In the genomic region with DNA sequence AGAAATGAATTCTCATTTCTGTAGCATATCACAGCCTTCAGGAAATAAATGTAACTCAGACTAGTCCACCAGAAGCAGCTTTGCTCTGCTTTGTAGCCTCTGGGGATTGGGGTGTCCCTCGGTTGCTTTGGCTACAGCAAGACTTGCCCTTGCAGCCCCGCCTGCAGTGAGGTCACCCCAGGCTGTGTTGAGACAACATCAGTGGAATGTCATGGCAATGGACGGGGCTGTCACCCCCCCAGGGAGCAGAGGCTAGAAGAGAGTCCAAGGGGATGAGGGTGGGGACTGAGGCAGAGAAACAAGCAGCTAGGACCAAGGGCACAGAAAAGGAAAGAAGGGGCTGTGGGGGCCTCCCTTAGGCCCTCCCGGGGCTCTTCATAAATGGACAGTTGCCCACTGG, we compare ENCODE assay signal across 13 cellular contexts. TPM values are rescaled to one million over a fixed set of nuclear protein-coding genes. Genes with fewer than 3 reads are reported as not detected.
DNase-seq lines count a peak whose midpoint lies in the region; ATAC-seq and TF ChIP-seq lines count a peak whose summit lies in the region.
"Had no signal": no experiment of that assay in that cellular context is flagged by ENCODE, and none has a peak within 500 bp of the region (broad histone marks: within the 10 kb centered on the region; RNA-seq: fewer than 3 reads in every experiment).

No MANE protein-coding gene starts in this region.

- peak overlapping the region; percentile 18 for H3K4me3 ChIP-seq in AG10803 (ENCODE audit: low read length)

- TF ChIP-seq CTCF in AG10803 (conservative IDR thresholded peaks at IDR 0.05; ENCODE audit: low read length): no peak
- TF ChIP-seq CTCF in WTC11 (IDR thresholded peaks at IDR 0.05): no peak
- no peak for TF ChIP-seq CTCF in omental fat pad (IDR thresholded peaks at IDR 0.05)

- no peak overlapping the region for H3K27ac Mint-ChIP-seq in WTC11

- no peak overlapping the region for H3K4me3 Mint-ChIP-seq in WTC11

- CTCF ChIA-PET in WTC11 (lab: Charles Lee): no interaction called here

- no peaks in the 10 kb centered on the region for H3K36me3 Mint-ChIP-seq in WTC11

- POLR2A ChIA-PET in WTC11 (lab: Charles Lee): no interaction called here

- peak; percentile 85 for DNase-seq in AG10803 (ENCODE audit: low read depth)
- no peak for DNase-seq in WTC11 (ENCODE audit: low spot score)
- DNase-seq in glomerular visceral epithelial cell (ENCODE audit: extremely low spot score): peak; percentile 29
- no peak for DNase-seq in omental fat pad (ENCODE audit: low spot score)
- no peak for DNase-seq in COLO668 (lab: John Stamatoyannopoulos, UW; ENCODE audit: unreplicated experiment)
- no peak for DNase-seq in SHP77 (lab: John Stamatoyannopoulos, UW)
- no peak for DNase-seq in 8988T
- DNase-seq: AML-193, Kasumi-1, NCI-H748 treated with DMSO at 0.1 percent for 48 hours, occipital lobe had no signal

- no peaks in the 10 kb centered on the region for H3K4me1 Mint-ChIP-seq in WTC11

- no peaks in the 10 kb centered on the region for H3K9me3 Mint-ChIP-seq in WTC11

- peaks cover 22% of the 10 kb centered on the region for H3K27me3 Mint-ChIP-seq in WTC11 (ENCODE audit: low read depth)

- ATAC-seq in WTC11 (0 out of 2 replicates have a peak, but pooled peaks have one; percentile 21), omental fat pad (ENCODE audit: low FRiP score) (peak; percentile 40), GM21390 (IDR thresholded peaks at IDR 0.05; ENCODE audit: unreplicated experiment) (no peak)

TF ChIP-seq in WTC11, 78 proteins besides CTCF, POLR2A, EP300 and RAD21:
- TF ChIP-seq ZNF317 (CRISPR knock-in tag; IDR thresholded peaks at IDR 0.05; ENCODE audit: borderline replicate concordance, low read depth) (no peak), ZNF423 (CRISPR knock-in tag; IDR thresholded peaks at IDR 0.05) (no peak), FOXP1 (CRISPR knock-in tag; IDR thresholded peaks at IDR 0.05; ENCODE audit: borderline replicate concordance) (no peak)
- TF ChIP-seq, protein P1, sequence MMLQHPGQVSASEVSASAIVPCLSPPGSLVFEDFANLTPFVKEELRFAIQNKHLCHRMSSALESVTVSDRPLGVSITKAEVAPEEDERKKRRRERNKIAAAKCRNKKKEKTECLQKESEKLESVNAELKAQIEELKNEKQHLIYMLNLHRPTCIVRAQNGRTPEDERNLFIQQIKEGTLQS (CRISPR knock-in tag; conservative IDR thresholded peaks at IDR 0.05): no peak
- TF ChIP-seq, protein P2, sequence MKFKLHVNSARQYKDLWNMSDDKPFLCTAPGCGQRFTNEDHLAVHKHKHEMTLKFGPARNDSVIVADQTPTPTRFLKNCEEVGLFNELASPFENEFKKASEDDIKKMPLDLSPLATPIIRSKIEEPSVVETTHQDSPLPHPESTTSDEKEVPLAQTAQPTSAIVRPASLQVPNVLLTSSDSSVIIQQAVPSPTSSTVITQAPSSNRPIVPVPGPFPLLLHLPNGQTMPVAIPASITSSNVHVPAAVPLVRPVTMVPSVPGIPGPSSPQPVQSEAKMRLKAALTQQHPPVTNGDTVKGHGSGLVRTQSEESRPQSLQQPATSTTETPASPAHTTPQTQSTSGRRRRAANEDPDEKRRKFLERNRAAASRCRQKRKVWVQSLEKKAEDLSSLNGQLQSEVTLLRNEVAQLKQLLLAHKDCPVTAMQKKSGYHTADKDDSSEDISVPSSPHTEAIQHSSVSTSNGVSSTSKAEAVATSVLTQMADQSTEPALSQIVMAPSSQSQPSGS (CRISPR knock-in tag; IDR thresholded peaks at IDR 0.05; ENCODE audit: borderline replicate concordance, low read depth): no peak

RNA-seq across cellular contexts. Expression of a gene that starts 0.9 kb away (rescaled TPM):
- 0.57 to 0.92 TPM (median 0.81 TPM) in 3 replicates for total RNA-seq in WTC11 (2021)
- total RNA-seq in omental fat pad: 100 to 1,000 TPM in 3 of 4 donors, 10 to 100 TPM in 1; 58.9 to 297 (median 125) TPM
- total RNA-seq: glomerular endothelial cell had no signal

RNA-seq across cellular contexts. Expression of a gene that starts 50.9 kb away (rescaled TPM):
- total RNA-seq in WTC11 (2021) (85.7 to 96.4 TPM (median 93.0 TPM) in 3 replicates), omental fat pad (10 to 100 TPM; 31.7 to 47.7 (median 39.0) TPM)

RNA-seq across cellular contexts. Expression of a gene that starts 51.0 kb away (rescaled TPM):
- 57.7 to 59.1 TPM (median 58.0 TPM) in 3 replicates for total RNA-seq in WTC11 (2021)
- total RNA-seq in omental fat pad: 10 to 100 TPM; 72.0 to 99.8 (median 80.1) TPM

Comparison
In these comparisons a context has a peak if more than half of its experiments do, and no peak if none do; other contexts are left out.
1. DNase-seq: peak in AG10803 (single experiment) and glomerular visceral epithelial cell (single experiment); none in WTC11 (single experiment), omental fat pad (single experiment), COLO668 (single experiment), SHP77 (0 of 2) and 8988T (single experiment).
2. RNA of a gene that starts 0.9 kb away (total RNA-seq): 58.9 to 297 TPM in omental fat pad; 0.57 to 0.92 TPM in WTC11; every median in the first group is over 10 times any median in the second.